ENCODE assay signal across 16 cellular contexts in genomic region chr12:11669348-11669747, GRCh38.
"Had no signal": no experiment of that assay in that cellular context is flagged by ENCODE, and none has a peak within 500 bp of the region (broad histone marks: within the 10 kb centered on the region; RNA-seq: fewer than 3 reads in every experiment).

No MANE protein-coding gene starts in this region.

- H3K27ac Mint-ChIP-seq: activated naive CD4-positive, alpha-beta T cell treated with anti-CD3 and anti-CD28 coated beads, Interleukin-2, amount 10 ng/mL, durations not matched to agents 7 days and 5 days; activated T-helper 2 cell treated with anti-CD3 and anti-CD28 coated beads, Interferon-gamma antibody, Interleukin-2, Interleukin-4, amounts not matched to agents 10 μg/mL and 5 μg/mL and 100 μg/mL, durations not matched to agents 14 hours and 24 hours and 36 hours; neural progenitor cell had no signal

- H3K4me3 ChIP-seq: adrenal gland, body of pancreas, lower lobe of right lung, neural progenitor cell had no signal

- H3K27ac ChIP-seq: adrenal gland, body of pancreas, lower lobe of right lung, neural progenitor cell, parathyroid adenoma had no signal

- H3K27me3 ChIP-seq: adrenal gland, body of pancreas, neural progenitor cell had no signal

- H3K9me3 Mint-ChIP-seq: activated naive CD4-positive, alpha-beta T cell treated with anti-CD3 and anti-CD28 coated beads, Interleukin-2, amount 10 ng/mL, durations not matched to agents 7 days and 5 days; activated T-helper 2 cell treated with anti-CD3 and anti-CD28 coated beads, Interferon-gamma antibody, Interleukin-2, Interleukin-4, amounts not matched to agents 10 μg/mL and 5 μg/mL and 100 μg/mL, durations not matched to agents 14 hours and 24 hours and 36 hours; central memory CD8-positive, alpha-beta T cell; effector memory CD8-positive, alpha-beta T cell; neural progenitor cell had no signal

- H3K27me3 Mint-ChIP-seq: activated naive CD4-positive, alpha-beta T cell treated with anti-CD3 and anti-CD28 coated beads, Interleukin-2, amount 10 ng/mL, durations not matched to agents 7 days and 5 days; central memory CD8-positive, alpha-beta T cell; effector memory CD8-positive, alpha-beta T cell had no signal

- H3K4me3 Mint-ChIP-seq: activated naive CD4-positive, alpha-beta T cell treated with anti-CD3 and anti-CD28 coated beads, Interleukin-2, amount 10 ng/mL, durations not matched to agents 7 days and 5 days; central memory CD8-positive, alpha-beta T cell; effector memory CD8-positive, alpha-beta T cell; neural progenitor cell had no signal

- ATAC-seq: body of pancreas; effector memory CD8-positive, alpha-beta T cell had no signal

- DNase-seq: activated CD4-positive, alpha-beta T cell treated with anti-CD3 and anti-CD28 coated beads, Interleukin-2, amount 50 U/mL, for 1 hour; activated CD4-positive, CD25-positive, alpha-beta regulatory T cell; activated naive CD4-positive, alpha-beta T cell treated with anti-CD3 and anti-CD28 coated beads, Interleukin-2, amount 10 ng/mL, durations not matched to agents 7 days and 5 days; adrenal gland; body of pancreas; effector memory CD8-positive, alpha-beta T cell; erythroblast; hypothalamus; lower lobe of right lung; midbrain; stimulated activated CD4-positive, alpha-beta T cell treated with anti-CD3 and anti-CD28 coated beads, Interleukin-4, amount 100 ng/mL, for 4 hours; T1000 had no signal

- H3K36me3 ChIP-seq: adrenal gland, lower lobe of right lung, neural progenitor cell had no signal

- H2AFZ ChIP-seq: neural progenitor cell, parathyroid adenoma had no signal

- H3K4me2 ChIP-seq: neural progenitor cell had no signal
